2 cellular contexts compared by ENCODE assay signal in the genomic region with DNA sequence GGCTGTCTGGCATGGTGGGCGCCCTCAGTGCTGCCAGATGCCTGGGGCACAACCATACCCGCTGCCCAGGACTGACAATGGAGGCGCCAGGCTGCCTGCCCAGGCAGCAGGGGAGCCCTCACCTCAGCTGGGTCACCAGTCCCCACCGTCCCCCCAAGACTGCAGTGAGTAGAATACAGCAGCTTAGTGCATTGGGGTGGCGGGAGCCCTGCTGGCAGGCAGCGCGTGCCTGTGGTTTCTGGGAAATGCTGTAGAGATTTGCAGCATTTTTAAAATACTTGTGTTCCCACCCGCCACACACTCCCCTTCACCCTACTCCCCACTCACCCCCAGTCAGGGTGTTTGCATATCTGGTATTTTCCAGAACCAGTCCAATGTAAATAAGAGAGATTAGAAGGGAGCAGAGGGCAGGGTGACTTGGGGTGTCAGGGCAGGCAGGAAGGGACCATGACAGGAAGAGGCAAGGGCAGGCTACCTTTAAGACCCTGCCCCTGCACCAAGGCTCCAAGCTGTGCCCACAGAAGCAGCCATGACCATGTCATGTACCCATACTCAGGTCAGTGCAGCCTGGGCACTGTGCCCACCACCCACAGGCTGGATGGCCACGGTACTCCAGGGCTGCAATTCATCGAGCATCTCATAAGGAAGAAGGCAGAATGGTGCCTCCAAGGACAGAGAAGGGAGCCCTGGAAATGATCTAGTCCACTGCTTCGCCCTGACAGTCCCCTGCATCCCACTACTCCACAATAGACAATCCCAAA.
TF ChIP-seq lines count a peak whose summit lies in the region.

No MANE protein-coding gene starts in this region.

TF ChIP-seq in A549, 52 proteins besides CTCF, POLR2A, EP300 and RAD21 (continued from another document):
- TF ChIP-seq, protein P1, sequence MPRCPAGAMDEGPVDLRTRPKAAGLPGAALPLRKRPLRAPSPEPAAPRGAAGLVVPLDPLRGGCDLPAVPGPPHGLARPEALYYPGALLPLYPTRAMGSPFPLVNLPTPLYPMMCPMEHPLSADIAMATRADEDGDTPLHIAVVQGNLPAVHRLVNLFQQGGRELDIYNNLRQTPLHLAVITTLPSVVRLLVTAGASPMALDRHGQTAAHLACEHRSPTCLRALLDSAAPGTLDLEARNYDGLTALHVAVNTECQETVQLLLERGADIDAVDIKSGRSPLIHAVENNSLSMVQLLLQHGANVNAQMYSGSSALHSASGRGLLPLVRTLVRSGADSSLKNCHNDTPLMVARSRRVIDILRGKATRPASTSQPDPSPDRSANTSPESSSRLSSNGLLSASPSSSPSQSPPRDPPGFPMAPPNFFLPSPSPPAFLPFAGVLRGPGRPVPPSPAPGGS (IDR thresholded peaks at IDR 0.05): no peak
- no peak for TF ChIP-seq HOXB5 (CRISPR knock-in tag; IDR thresholded peaks at IDR 0.05)
- no peak for TF ChIP-seq CEBPB (IDR thresholded peaks at IDR 0.05)
- TF ChIP-seq RNF2 (IDR thresholded peaks at IDR 0.05; ENCODE audit: borderline replicate concordance, low read depth): no peak
- TF ChIP-seq FOSL2 (IDR thresholded peaks at IDR 0.05): no peak
- no peak for TF ChIP-seq FOSL2 (CRISPR knock-in tag; IDR thresholded peaks at IDR 0.05)
- TF ChIP-seq EHMT2 (IDR thresholded peaks at IDR 0.05; ENCODE audit: low read depth): no peak
- no peak for TF ChIP-seq KDM5A (IDR thresholded peaks at IDR 0.05)
- no peak for TF ChIP-seq PHF8 (IDR thresholded peaks at IDR 0.05; ENCODE audit: borderline replicate concordance, low read depth)
- no peak for TF ChIP-seq EHF (CRISPR knock-in tag; IDR thresholded peaks at IDR 0.05)
- no peak for TF ChIP-seq RFX5 (IDR thresholded peaks at IDR 0.05)
- TF ChIP-seq KDM1A (IDR thresholded peaks at IDR 0.05; ENCODE audit: low read depth): no peak
- no peak for TF ChIP-seq CHD2 (IDR thresholded peaks at IDR 0.05; ENCODE audit: low read length, partially characterized antibody)
- no peak for TF ChIP-seq ZFP36 (IDR thresholded peaks at IDR 0.05; ENCODE audit: borderline replicate concordance, partially characterized antibody)
- TF ChIP-seq FOXS1 (CRISPR knock-in tag; IDR thresholded peaks at IDR 0.05): no peak
- TF ChIP-seq RCOR1 (IDR thresholded peaks at IDR 0.05; ENCODE audit: low read depth, low read length): no peak

TF ChIP-seq in HCT116, 20 proteins besides CTCF, POLR2A, EP300 and RAD21 (continued from another document):
- TF ChIP-seq, protein P2, sequence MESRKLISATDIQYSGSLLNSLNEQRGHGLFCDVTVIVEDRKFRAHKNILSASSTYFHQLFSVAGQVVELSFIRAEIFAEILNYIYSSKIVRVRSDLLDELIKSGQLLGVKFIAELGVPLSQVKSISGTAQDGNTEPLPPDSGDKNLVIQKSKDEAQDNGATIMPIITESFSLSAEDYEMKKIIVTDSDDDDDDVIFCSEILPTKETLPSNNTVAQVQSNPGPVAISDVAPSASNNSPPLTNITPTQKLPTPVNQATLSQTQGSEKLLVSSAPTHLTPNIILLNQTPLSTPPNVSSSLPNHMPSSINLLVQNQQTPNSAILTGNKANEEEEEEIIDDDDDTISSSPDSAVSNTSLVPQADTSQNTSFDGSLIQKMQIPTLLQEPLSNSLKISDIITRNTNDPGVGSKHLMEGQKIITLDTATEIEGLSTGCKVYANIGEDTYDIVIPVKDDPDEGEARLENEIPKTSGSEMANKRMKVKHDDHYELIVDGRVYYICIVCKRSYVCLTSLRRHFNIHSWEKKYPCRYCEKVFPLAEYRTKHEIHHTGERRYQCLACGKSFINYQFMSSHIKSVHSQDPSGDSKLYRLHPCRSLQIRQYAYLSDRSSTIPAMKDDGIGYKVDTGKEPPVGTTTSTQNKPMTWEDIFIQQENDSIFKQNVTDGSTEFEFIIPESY (IDR thresholded peaks at IDR 0.05; ENCODE audit: extremely low read depth, insufficient replicate concordance, low read length): no peak
- TF ChIP-seq ZFX (IDR thresholded peaks at IDR 0.05) (no peak), EZH2phosphoT487 (IDR thresholded peaks at IDR 0.05; ENCODE audit: borderline replicate concordance) (no peak), POLR2AphosphoS5 (IDR thresholded peaks at IDR 0.05; ENCODE audit: low read depth, low read length) (no peak)
- TF ChIP-seq, protein P3, sequence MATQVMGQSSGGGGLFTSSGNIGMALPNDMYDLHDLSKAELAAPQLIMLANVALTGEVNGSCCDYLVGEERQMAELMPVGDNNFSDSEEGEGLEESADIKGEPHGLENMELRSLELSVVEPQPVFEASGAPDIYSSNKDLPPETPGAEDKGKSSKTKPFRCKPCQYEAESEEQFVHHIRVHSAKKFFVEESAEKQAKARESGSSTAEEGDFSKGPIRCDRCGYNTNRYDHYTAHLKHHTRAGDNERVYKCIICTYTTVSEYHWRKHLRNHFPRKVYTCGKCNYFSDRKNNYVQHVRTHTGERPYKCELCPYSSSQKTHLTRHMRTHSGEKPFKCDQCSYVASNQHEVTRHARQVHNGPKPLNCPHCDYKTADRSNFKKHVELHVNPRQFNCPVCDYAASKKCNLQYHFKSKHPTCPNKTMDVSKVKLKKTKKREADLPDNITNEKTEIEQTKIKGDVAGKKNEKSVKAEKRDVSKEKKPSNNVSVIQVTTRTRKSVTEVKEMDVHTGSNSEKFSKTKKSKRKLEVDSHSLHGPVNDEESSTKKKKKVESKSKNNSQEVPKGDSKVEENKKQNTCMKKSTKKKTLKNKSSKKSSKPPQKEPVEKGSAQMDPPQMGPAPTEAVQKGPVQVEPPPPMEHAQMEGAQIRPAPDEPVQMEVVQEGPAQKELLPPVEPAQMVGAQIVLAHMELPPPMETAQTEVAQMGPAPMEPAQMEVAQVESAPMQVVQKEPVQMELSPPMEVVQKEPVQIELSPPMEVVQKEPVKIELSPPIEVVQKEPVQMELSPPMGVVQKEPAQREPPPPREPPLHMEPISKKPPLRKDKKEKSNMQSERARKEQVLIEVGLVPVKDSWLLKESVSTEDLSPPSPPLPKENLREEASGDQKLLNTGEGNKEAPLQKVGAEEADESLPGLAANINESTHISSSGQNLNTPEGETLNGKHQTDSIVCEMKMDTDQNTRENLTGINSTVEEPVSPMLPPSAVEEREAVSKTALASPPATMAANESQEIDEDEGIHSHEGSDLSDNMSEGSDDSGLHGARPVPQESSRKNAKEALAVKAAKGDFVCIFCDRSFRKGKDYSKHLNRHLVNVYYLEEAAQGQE (IDR thresholded peaks at IDR 0.05; ENCODE audit: low read depth): no peak
- TF ChIP-seq, protein P4, sequence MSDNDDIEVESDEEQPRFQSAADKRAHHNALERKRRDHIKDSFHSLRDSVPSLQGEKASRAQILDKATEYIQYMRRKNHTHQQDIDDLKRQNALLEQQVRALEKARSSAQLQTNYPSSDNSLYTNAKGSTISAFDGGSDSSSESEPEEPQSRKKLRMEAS (IDR thresholded peaks at IDR 0.05): no peak
